ENCODE assay signal across 9 cellular contexts in the genomic region with DNA sequence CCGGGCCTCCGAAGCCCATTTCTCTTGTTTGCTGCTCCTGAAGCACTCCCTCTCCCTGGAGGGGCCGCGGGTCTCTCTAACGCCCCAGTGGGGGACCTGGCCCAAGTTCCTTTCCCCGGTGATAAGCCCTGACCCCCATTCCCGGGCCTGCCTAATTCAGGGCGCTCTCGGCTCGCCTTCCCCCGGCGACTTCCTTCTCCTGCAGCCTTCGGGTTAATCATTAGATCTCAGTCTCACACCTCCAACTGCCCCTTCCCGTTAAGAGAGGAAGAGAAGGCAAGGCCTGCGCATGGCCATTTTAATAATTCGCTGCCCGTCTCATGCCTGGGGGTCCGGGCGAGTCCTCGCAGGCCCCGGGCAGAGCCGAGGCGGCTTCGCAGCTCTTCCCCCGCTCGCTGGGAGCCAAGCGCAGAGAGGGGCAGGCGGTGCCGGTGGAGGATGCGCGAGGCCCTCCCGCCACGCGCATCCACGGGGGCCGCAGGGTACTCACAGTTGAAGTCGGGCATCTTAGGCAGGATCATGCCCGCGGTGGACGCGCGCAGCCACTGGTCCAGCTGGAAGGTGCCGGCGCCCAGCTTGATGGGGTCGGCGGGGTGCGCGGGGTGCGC. TPM values are rescaled to one million over a fixed set of nuclear protein-coding genes. Genes with fewer than 3 reads are reported as not detected.
DNase-seq lines count a peak whose midpoint lies in the region; TF ChIP-seq lines count a peak whose summit lies in the region.
"Had no signal": no experiment of that assay in that cellular context is flagged by ENCODE, and none has a peak within 500 bp of the region (broad histone marks: within the 10 kb centered on the region; RNA-seq: fewer than 3 reads in every experiment).

No MANE protein-coding gene starts in this region.

- peak overlapping the region; percentile 74 to 82 for H3K9ac ChIP-seq in duodenal mucosa (ENCODE audit: low read depth in 1 of 2, low read length in 2 of 2)

- TF ChIP-seq CTCF in cardiac muscle cell (IDR thresholded peaks at IDR 0.05; ENCODE audit: low read depth, low read length): no peak
- TF ChIP-seq CTCF in right atrium auricular region (IDR thresholded peaks at IDR 0.05): no peak

- H3K4me3 ChIP-seq in cardiac muscle cell (peak overlapping the region; percentile 27), right atrium auricular region (no peak overlapping the region), duodenal mucosa (ENCODE audit: low read depth in 1 of 2, low read length in 2 of 2) (peak overlapping the region; percentile 71 to 75), thymus (ENCODE audit: low read length) (peak overlapping the region; percentile 63)

- DNase-seq in cardiac muscle cell (ENCODE audit: low read depth in 1 of 2, low spot score in 1 of 2) (no peak), right atrium auricular region (ENCODE audit: low spot score) (no peak), HPDE6-E6E7 (ENCODE audit: extremely low spot score) (peak; percentile 43), inferior parietal cortex (ENCODE audit: extremely low spot score) (no peak), GDM1 (lab: John Stamatoyannopoulos, UW) (no peak)
- DNase-seq in stimulated activated CD4-positive, alpha-beta T cell treated with anti-CD3 and anti-CD28 coated beads, Interleukin-4, amount 100 ng/mL, for 1 hour: no peak

- no peak overlapping the region for H3K27ac ChIP-seq in cardiac muscle cell
- no peak overlapping the region for H3K27ac ChIP-seq in right atrium auricular region
- peak overlapping the region; percentile 41 for H3K27ac ChIP-seq in duodenal mucosa (ENCODE audit: low read depth, low read length)
- no peak overlapping the region for H3K27ac ChIP-seq in thymus (ENCODE audit: low read depth)

- WGBS in thymus: 3% methylated on average over 49 of the region's 49 CpGs

- H3K36me3 ChIP-seq in cardiac muscle cell (no peaks in the 10 kb centered on the region), right atrium auricular region (no peaks in the 10 kb centered on the region), duodenal mucosa (ENCODE audit: control insufficient read depth in 1 of 2, insufficient read depth in 2 of 2, low read length in 2 of 2) (no peaks in the 10 kb centered on the region), thymus (ENCODE audit: control insufficient read depth, insufficient read depth) (no peaks in the 10 kb centered on the region)

- H3K27me3 ChIP-seq in cardiac muscle cell (peaks cover 96% of the 10 kb centered on the region), right atrium auricular region (peaks cover 15 to 67% of the 10 kb centered on the region in 2 donors), duodenal mucosa (ENCODE audit: control insufficient read depth in 1 of 2, insufficient read depth in 2 of 2, low read length in 2 of 2) (peaks cover 3 to 17% of the 10 kb centered on the region in 2 donors), thymus (ENCODE audit: control insufficient read depth, insufficient read depth) (peaks cover 94% of the 10 kb centered on the region)

- H3K4me1 ChIP-seq in cardiac muscle cell (ENCODE audit: low read depth) (peaks cover under 1% of the 10 kb centered on the region), right atrium auricular region (peaks cover 0 to 27% of the 10 kb centered on the region in 2 donors), duodenal mucosa (ENCODE audit: control insufficient read depth in 1 of 2, insufficient read depth in 2 of 2, low read length in 2 of 2) (peaks cover 36 to 43% of the 10 kb centered on the region in 2 donors), thymus (ENCODE audit: control insufficient read depth, insufficient read depth, low read length) (peaks cover 12% of the 10 kb centered on the region)

- H3K9me3 ChIP-seq in cardiac muscle cell (ENCODE audit: low read depth) (no peaks in the 10 kb centered on the region), right atrium auricular region (no peaks in the 10 kb centered on the region), duodenal mucosa (ENCODE audit: control insufficient read depth in 1 of 2, low read length in 2 of 2) (no peaks in the 10 kb centered on the region), thymus (ENCODE audit: control insufficient read depth) (no peaks in the 10 kb centered on the region)

RNA-seq across cellular contexts. Expression of a gene that starts 1.2 kb away (rescaled TPM):
- total RNA-seq in cardiac muscle cell (0.56 and 0.77 TPM in 2 replicates), right atrium auricular region (not detected)
- polyA plus RNA-seq in cardiac muscle cell (0.31 and 0.35 TPM in 2 replicates), thymus (0.07 TPM)
- total RNA-seq: astrocyte had no signal

RNA-seq across cellular contexts. Expression of a gene that starts 59.8 kb away (rescaled TPM):
- total RNA-seq in cardiac muscle cell (9.9 and 18.3 TPM in 2 replicates), right atrium auricular region (1 to 10 TPM; 4.1 to 6.3 TPM)
- polyA plus RNA-seq in cardiac muscle cell (5.6 and 8.9 TPM in 2 replicates), thymus (10.6 TPM)

Comparison
In these comparisons a context has a peak if more than half of its experiments do, and no peak if none do; other contexts are left out.
1. H3K4me3 ChIP-seq: peak in cardiac muscle cell (single experiment), duodenal mucosa (2 of 2) and thymus (single experiment); none in right atrium auricular region (0 of 2).